Comparison of ENCODE assay signal across 20 cellular contexts in the genomic region with DNA sequence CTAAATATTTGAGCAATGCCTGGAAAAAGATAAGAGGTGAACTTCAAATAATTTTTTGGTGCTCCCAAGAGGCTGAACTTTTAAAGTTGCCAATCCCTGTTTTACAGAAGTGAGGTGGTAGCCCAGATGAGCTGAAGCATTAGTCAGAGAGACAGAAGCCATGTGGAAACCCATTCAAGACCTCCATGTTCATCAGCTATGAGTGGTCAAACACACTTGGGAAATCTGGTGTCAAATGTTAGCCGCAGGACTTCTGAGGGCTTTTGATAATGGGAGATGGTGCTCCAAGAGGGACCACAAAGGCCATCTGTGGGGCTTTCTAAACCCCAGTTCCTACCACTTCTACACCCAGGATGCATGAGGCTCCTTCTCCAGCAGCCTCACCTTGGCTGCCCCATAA.
A peak's percentile ranks its signal among the peaks of the same experiment; 100 is the strongest.
DNase-seq lines count a peak whose midpoint lies in the region; ATAC-seq, FAIRE-seq and TF ChIP-seq lines count a peak whose summit lies in the region.
"Had no signal": no experiment of that assay in that cellular context is flagged by ENCODE, and none has a peak within 500 bp of the region (broad histone marks: within the 10 kb centered on the region; RNA-seq: fewer than 3 reads in every experiment).

No MANE protein-coding gene starts in this region.

- H3K27ac ChIP-seq in BLaER1 treated with 17β-estradiol and CSF1 and Interleukin-3, amounts not matched to agents 10 nM and 100 nM, result peak overlapping the region in 3 of 11 experiments; percentile 33 to 52 (median 47); a peak in 6 of 22 replicates
- H3K27ac ChIP-seq in CD8-positive, alpha-beta memory T cell (ENCODE audit: low read depth, low read length), result no peak overlapping the region
- H3K27ac ChIP-seq in kidney (ENCODE audit: low read depth in 2 of 2, low read length in 2 of 2), result no peak overlapping the region
- H3K27ac ChIP-seq: ascending aorta had no signal

- H3K9me3 Mint-ChIP-seq in CD8-positive, alpha-beta memory T cell, result no peaks in the 10 kb centered on the region
- no peaks in the 10 kb centered on the region for H3K9me3 Mint-ChIP-seq in T-cell
- H3K9me3 Mint-ChIP-seq: GM23338 had no signal

- peaks cover 5 to 41% (median 9%) of the 10 kb centered on the region in 3 donors for H3K36me3 Mint-ChIP-seq in CD8-positive, alpha-beta memory T cell
- peaks cover 40% of the 10 kb centered on the region for H3K36me3 Mint-ChIP-seq in T-cell

- H4K20me1 ChIP-seq in BLaER1 treated with 17β-estradiol and CSF1 and Interleukin-3, amounts not matched to agents 10 nM and 100 nM, result peaks cover 0 to 9% (median 0%) of the 10 kb centered on the region in 11 experiments; a peak in 2 of 22 replicates

- intact Hi-C loops in kidney (cut with DNase I), result no loop called here

- H3K36me3 ChIP-seq in BLaER1 treated with 17β-estradiol and CSF1 and Interleukin-3, amounts not matched to agents 10 nM and 100 nM, result peaks cover 22 to 94% (median 59%) of the 10 kb centered on the region in 11 experiments
- peaks cover 7% of the 10 kb centered on the region for H3K36me3 ChIP-seq in CD8-positive, alpha-beta memory T cell (ENCODE audit: insufficient read depth, low read length)
- H3K36me3 ChIP-seq in kidney (ENCODE audit: control insufficient read depth in 1 of 2, insufficient read depth in 2 of 2, low read length in 2 of 2), result no peaks in the 10 kb centered on the region

- no peak for DNase-seq in CD8-positive, alpha-beta memory T cell
- DNase-seq in T-cell (no peak), kidney (peak; percentile 4), DMS153 treated with DMSO at 0.1 percent for 48 hours (lab: John Stamatoyannopoulos, UW; ENCODE audit: unreplicated experiment) (no peak)
- DNase-seq in activated CD4-positive, alpha-beta T cell treated with anti-CD3 and anti-CD28 coated beads for 1 hour, result no peak
- DNase-seq: activated CD8-positive, alpha-beta memory T cell treated with anti-CD3 and anti-CD28 coated beads, Interleukin-2, amount 50 U/mL, for 48 hours; activated naive CD4-positive, alpha-beta T cell treated with Interleukin-2 at 50 U/mL for 16 hours; mesendoderm; MV-4-11; NCI-H2081; SIG-M5; stimulated activated CD4-positive, alpha-beta T cell treated with anti-CD3 and anti-CD28 coated beads, Interleukin-12 subunit alpha, Interleukin-12 subunit beta, amount 100 ng/mL, for 4 hours; T-helper 9 cell had no signal

- no peaks in the 10 kb centered on the region for H3K9me3 ChIP-seq in BLaER1 treated with 17β-estradiol and CSF1 and Interleukin-3, amounts not matched to agents 10 nM and 100 nM (replicated peaks in 1 of 11)
- no peaks in the 10 kb centered on the region for H3K9me3 ChIP-seq in CD8-positive, alpha-beta memory T cell (ENCODE audit: low read length)
- H3K9me3 ChIP-seq in kidney (ENCODE audit: control insufficient read depth in 1 of 2, low read length in 2 of 2), result no peaks in the 10 kb centered on the region
- H3K9me3 ChIP-seq: ascending aorta had no signal

- H3K4me1 ChIP-seq in BLaER1 treated with 17β-estradiol and CSF1 and Interleukin-3, amounts not matched to agents 10 nM and 100 nM, result peaks cover 23 to 48% (median 36%) of the 10 kb centered on the region in 10 experiments
- H3K4me1 ChIP-seq in CD8-positive, alpha-beta memory T cell (ENCODE audit: insufficient read depth, low read length), result peaks cover 54% of the 10 kb centered on the region
- H3K4me1 ChIP-seq in kidney (ENCODE audit: control insufficient read depth in 1 of 2, insufficient read depth in 1 of 2, low read depth in 1 of 2, low read length in 2 of 2), result no peaks in the 10 kb centered on the region
- H3K4me1 ChIP-seq: ascending aorta had no signal

- peak overlapping the region; percentile 41 to 82 (median 68) for H3K4me3 Mint-ChIP-seq in CD8-positive, alpha-beta memory T cell
- H3K4me3 Mint-ChIP-seq in T-cell, result peak overlapping the region in 1 of 3 donors; percentile 19
- H3K4me3 Mint-ChIP-seq: B cell, GM23338 had no signal

- CTCF ChIA-PET in CD8-positive, alpha-beta memory T cell (lab: Charles Lee), result interaction anchor here (1.2 to 2.3 kb wide), 3 partner anchors 34 to 252 kb away, joined by 3 to 8 read pairs (median 4); no protein-coding TSS in a partner anchor
- CTCF ChIA-PET in T-cell (lab: Charles Lee), result no interaction called here

- ATAC-seq in T-cell (replicated peaks in 1 of 4) (no peak), HG02759 (IDR thresholded peaks at IDR 0.05; ENCODE audit: unreplicated experiment) (no peak), HG03432 (IDR thresholded peaks at IDR 0.05; ENCODE audit: unreplicated experiment) (no peak)
- ATAC-seq: GM23338 had no signal

- H3K4me1 Mint-ChIP-seq in CD8-positive, alpha-beta memory T cell, result peaks cover 59 to 80% (median 78%) of the 10 kb centered on the region in 3 donors
- peaks cover 50 to 68% (median 61%) of the 10 kb centered on the region in 3 donors for H3K4me1 Mint-ChIP-seq in T-cell
- H3K4me1 Mint-ChIP-seq: B cell, GM23338 had no signal

- H3K27me3 ChIP-seq in BLaER1 treated with 17β-estradiol and CSF1 and Interleukin-3, amounts not matched to agents 10 nM and 100 nM, result no peaks in the 10 kb centered on the region
- H3K27me3 ChIP-seq in CD8-positive, alpha-beta memory T cell (ENCODE audit: insufficient read depth, low read length, poor library complexity, severe bottlenecking), result no peaks in the 10 kb centered on the region
- H3K27me3 ChIP-seq: ascending aorta had no signal

- no peak overlapping the region for H3K4me3 ChIP-seq in BLaER1 treated with 17β-estradiol and CSF1 and Interleukin-3, amounts not matched to agents 10 nM and 100 nM
- H3K4me3 ChIP-seq in CD8-positive, alpha-beta memory T cell (ENCODE audit: low read length), result no peak overlapping the region
- H3K4me3 ChIP-seq in kidney (ENCODE audit: low read length in 2 of 2), result no peak overlapping the region
- H3K4me3 ChIP-seq: ascending aorta, GM23338 had no signal

- H3K9ac ChIP-seq in BLaER1 treated with 17β-estradiol and CSF1 and Interleukin-3, amounts not matched to agents 10 nM and 100 nM, result 0 out of 22 replicates have a peak overlapping the region, but pooled peaks of 1 of the 11 experiments have one; percentile 14
- no peak overlapping the region for H3K9ac ChIP-seq in kidney (ENCODE audit: low read length in 2 of 2)

- no peak for TF ChIP-seq CTCF in kidney (IDR thresholded peaks at IDR 0.05; ENCODE audit: borderline replicate concordance, extremely low read depth, insufficient read depth)

- H3K4me2 ChIP-seq in BLaER1 treated with 17β-estradiol and CSF1 and Interleukin-3, amounts not matched to agents 10 nM and 100 nM, result peak overlapping the region in 9 of 11 experiments; percentile 17 to 82 (median 62); a peak in 15 of 22 replicates
- H3K4me2 ChIP-seq: GM23338 had no signal

- H3K27me3 Mint-ChIP-seq in CD8-positive, alpha-beta memory T cell, result no peaks in the 10 kb centered on the region
- no peaks in the 10 kb centered on the region for H3K27me3 Mint-ChIP-seq in T-cell
- H3K27me3 Mint-ChIP-seq: B cell had no signal

- FAIRE-seq in kidney (lab: Jason Lieb, UNC), result no peak
- FAIRE-seq: endometrium had no signal

- POLR2A ChIA-PET in CD8-positive, alpha-beta memory T cell (lab: Charles Lee), result interaction anchor here (0.5 to 1.2 kb wide), 4 partner anchors 16 to 252 kb away, joined by 3 to 6 read pairs (median 4); a partner anchor contains a TSS
- POLR2A ChIA-PET in T-cell (lab: Charles Lee), result interaction anchor here in 1 of 2 donors (0.6 kb wide), 1 partner anchor 277 kb away, joined by 15 read pairs; no protein-coding TSS in a partner anchor

- H3K27ac Mint-ChIP-seq in CD8-positive, alpha-beta memory T cell, result peak overlapping the region; percentile 70 to 98 (median 86)
- peak overlapping the region; percentile 44 to 83 for H3K27ac Mint-ChIP-seq in T-cell
- H3K27ac Mint-ChIP-seq: B cell, GM23338 had no signal
